In genomic region chr2:179263460-179264237, GRCh38 we compare ENCODE assay signal across 8 cellular contexts. TPM values are rescaled to one million over a fixed set of nuclear protein-coding genes. Genes with fewer than 3 reads are reported as not detected.
A peak's percentile ranks its signal among the peaks of the same experiment; 100 is the strongest.
DNase-seq lines count a peak whose midpoint lies in the region; ATAC-seq, FAIRE-seq and TF ChIP-seq lines count a peak whose summit lies in the region.

No MANE protein-coding gene starts in this region.

- H3K4me1 Mint-ChIP-seq in activated T-helper 1 cell treated with anti-CD3 and anti-CD28 coated beads, Interleukin-12 subunit alpha, Interleukin-12 subunit beta, Interleukin-2, Interleukin-4 antibody, amounts not matched to agents 30 ng/mL and 10 ng/mL and 1 ng/mL, durations not matched to agents 14 hours and 24 hours and 36 hours (ENCODE audit: low read depth) = peaks cover 33% of the 10 kb centered on the region
- peaks cover 6 to 62% (median 15%) of the 10 kb centered on the region in 4 donors for H3K4me1 Mint-ChIP-seq in naive thymus-derived CD8-positive, alpha-beta T cell

- CTCF ChIA-PET in AG04450 (lab: Charles Lee) = interaction anchor here (1.2 to 1.7 kb wide), 4 partner anchors 9 to 45 kb away, joined by 3 to 8 read pairs (median 4); no protein-coding TSS in a partner anchor

- DNase-seq in AG04450 (ENCODE audit: low read depth, low spot score) = no peak
- peak; percentile 59 for DNase-seq in NCI-H2227 treated with DMSO at 0.1 percent for 48 hours (lab: John Stamatoyannopoulos, UW)
- DNase-seq in activated T-helper 1 cell treated with anti-CD3 and anti-CD28 coated beads, Interleukin-12 subunit alpha, Interleukin-12 subunit beta, Interleukin-2, Interleukin-4 antibody, amounts not matched to agents 30 ng/mL and 10 ng/mL and 1 ng/mL, durations not matched to agents 14 hours and 24 hours and 36 hours (ENCODE audit: low spot score) = peak; percentile 2
- peak; percentile 48 for DNase-seq in fibroblast of villous mesenchyme (ENCODE audit: low read depth)
- peak in 3 of 10 donors; percentile 6 to 9 (median 7) for DNase-seq in naive thymus-derived CD8-positive, alpha-beta T cell
- peak; percentile 34 for DNase-seq in urothelium cell line (ENCODE audit: low spot score)

- POLR2A ChIA-PET in AG04450 (lab: Yijun Ruan, JAX) = no interaction called here
- POLR2A ChIA-PET in naive thymus-derived CD8-positive, alpha-beta T cell (lab: Charles Lee) = interaction anchor here (1.3 kb wide), 1 partner anchor 24 kb away, joined by 5 read pairs; no protein-coding TSS in a partner anchor

- no peaks in the 10 kb centered on the region for H3K9me3 ChIP-seq in AG04450 (ENCODE audit: control insufficient read depth, insufficient read depth, low read length)

- peak overlapping the region; percentile 72 for H3K27ac Mint-ChIP-seq in activated T-helper 1 cell treated with anti-CD3 and anti-CD28 coated beads, Interleukin-12 subunit alpha, Interleukin-12 subunit beta, Interleukin-2, Interleukin-4 antibody, amounts not matched to agents 30 ng/mL and 10 ng/mL and 1 ng/mL, durations not matched to agents 14 hours and 24 hours and 36 hours
- peak overlapping the region in 6 of 10 donors; percentile 14 to 80 (median 58) for H3K27ac Mint-ChIP-seq in naive thymus-derived CD8-positive, alpha-beta T cell

- H3K36me3 Mint-ChIP-seq in activated T-helper 1 cell treated with anti-CD3 and anti-CD28 coated beads, Interleukin-12 subunit alpha, Interleukin-12 subunit beta, Interleukin-2, Interleukin-4 antibody, amounts not matched to agents 30 ng/mL and 10 ng/mL and 1 ng/mL, durations not matched to agents 14 hours and 24 hours and 36 hours (ENCODE audit: low read depth) = no peaks in the 10 kb centered on the region
- no peaks in the 10 kb centered on the region for H3K36me3 Mint-ChIP-seq in naive thymus-derived CD8-positive, alpha-beta T cell

- H3K27ac ChIP-seq in AG04450 (ENCODE audit: low read depth, low read length) = peak overlapping the region; percentile 42

- no peak for TF ChIP-seq CTCF in AG04450 (IDR thresholded peaks at IDR 0.05; ENCODE audit: low read depth, low read length)
- no peak for TF ChIP-seq CTCF in fibroblast of villous mesenchyme (IDR thresholded peaks at IDR 0.05; ENCODE audit: insufficient read depth, low read depth, low read length)

- H3K27me3 Mint-ChIP-seq in activated T-helper 1 cell treated with anti-CD3 and anti-CD28 coated beads, Interleukin-12 subunit alpha, Interleukin-12 subunit beta, Interleukin-2, Interleukin-4 antibody, amounts not matched to agents 30 ng/mL and 10 ng/mL and 1 ng/mL, durations not matched to agents 14 hours and 24 hours and 36 hours (ENCODE audit: insufficient read depth) = peaks cover 39% of the 10 kb centered on the region
- peaks cover 14 to 19% (median 17%) of the 10 kb centered on the region in 5 donors for H3K27me3 Mint-ChIP-seq in naive thymus-derived CD8-positive, alpha-beta T cell

- peak overlapping the region; percentile 77 for H3K4me3 ChIP-seq in AG04450 (ENCODE audit: low read depth, low read length)
- peak overlapping the region; percentile 81 for H3K4me3 ChIP-seq in fibroblast of villous mesenchyme (ENCODE audit: low read depth, low read length)

- H3K27me3 ChIP-seq in AG04450 (ENCODE audit: control insufficient read depth, insufficient read depth, low read length) = no peaks in the 10 kb centered on the region

- ATAC-seq in GM18498 (IDR thresholded peaks at IDR 0.05; ENCODE audit: unreplicated experiment) = peak; percentile 48
- ATAC-seq in HG02943 (IDR thresholded peaks at IDR 0.05; ENCODE audit: low read depth, unreplicated experiment) = peak; percentile 31
- ATAC-seq in naive thymus-derived CD8-positive, alpha-beta T cell = peak; percentile 12 to 27

- no peaks in the 10 kb centered on the region for H3K9me3 Mint-ChIP-seq in activated T-helper 1 cell treated with anti-CD3 and anti-CD28 coated beads, Interleukin-12 subunit alpha, Interleukin-12 subunit beta, Interleukin-2, Interleukin-4 antibody, amounts not matched to agents 30 ng/mL and 10 ng/mL and 1 ng/mL, durations not matched to agents 14 hours and 24 hours and 36 hours
- H3K9me3 Mint-ChIP-seq in naive thymus-derived CD8-positive, alpha-beta T cell = no peaks in the 10 kb centered on the region

- intact Hi-C loops in activated T-helper 1 cell treated with anti-CD3 and anti-CD28 coated beads, Interleukin-12 subunit alpha, Interleukin-12 subunit beta, Interleukin-2, Interleukin-4 antibody, amounts not matched to agents 30 ng/mL and 10 ng/mL and 1 ng/mL, durations not matched to agents 14 hours and 24 hours and 36 hours (cut with micrococcal nuclease) = loop anchor here (1.0 to 10.0 kb wide), 5 partner anchors 8 to 749 kb away; no protein-coding TSS in a partner anchor

- peak overlapping the region; percentile 87 for H3K4me3 Mint-ChIP-seq in activated T-helper 1 cell treated with anti-CD3 and anti-CD28 coated beads, Interleukin-12 subunit alpha, Interleukin-12 subunit beta, Interleukin-2, Interleukin-4 antibody, amounts not matched to agents 30 ng/mL and 10 ng/mL and 1 ng/mL, durations not matched to agents 14 hours and 24 hours and 36 hours
- peak overlapping the region; percentile 72 to 92 (median 86) for H3K4me3 Mint-ChIP-seq in naive thymus-derived CD8-positive, alpha-beta T cell

- no peak for FAIRE-seq in urothelium cell line (lab: Jason Lieb, UNC)

RNA-seq across cellular contexts. Expression of gene SESTD1, which starts 1.0 kb away (rescaled TPM):
- 21.6 and 24.3 TPM in 2 replicates for polyA plus RNA-seq in AG04450 (2011; rRNA removed)
- polyA minus RNA-seq in AG04450 (2011; rRNA and poly(A)+ RNA removed) = 18.6 and 27.0 TPM in 2 replicates
- total RNA-seq in activated T-helper 1 cell treated with anti-CD3 and anti-CD28 coated beads, Interleukin-12 subunit alpha, Interleukin-12 subunit beta, Interleukin-2, Interleukin-4 antibody, amounts not matched to agents 30 ng/mL and 10 ng/mL and 1 ng/mL, durations not matched to agents 14 hours and 24 hours and 36 hours = 9.6 and 12.4 TPM in 2 replicates
- 13.5 and 14.2 TPM in 2 replicates for total RNA-seq in fibroblast of villous mesenchyme
- 1 to 10 TPM; 4.9 to 5.3 TPM for total RNA-seq in naive thymus-derived CD8-positive, alpha-beta T cell
- polyA plus RNA-seq in naive thymus-derived CD8-positive, alpha-beta T cell = 1 to 10 TPM in 2 of 3 donors, under 1 TPM in 1; 0.27 to 1.4 (median 1.0) TPM
